Comparison of ENCODE assay signal across 22 cellular contexts in genomic region chr15:36691596-36691995, GRCh38.
DNase-seq lines count a peak whose midpoint lies in the region; ATAC-seq and TF ChIP-seq lines count a peak whose summit lies in the region.
"Had no signal": no experiment of that assay in that cellular context is flagged by ENCODE, and none has a peak within 500 bp of the region (broad histone marks: within the 10 kb centered on the region; RNA-seq: fewer than 3 reads in every experiment).

No MANE protein-coding gene starts in this region.

- no peak overlapping the region for H3K4me2 ChIP-seq in GM23338
- H3K4me2 ChIP-seq: A549 had no signal

- no peaks in the 10 kb centered on the region for H4K20me1 ChIP-seq in GM23338 (replicated peaks; ENCODE audit: insufficient read depth)

- H3K4me1 ChIP-seq in GM23338 (ENCODE audit: insufficient read depth), result no peaks in the 10 kb centered on the region
- H3K4me1 ChIP-seq: A549, Caco-2 had no signal

- H3K36me3 Mint-ChIP-seq in glutamatergic neuron (ENCODE audit: unreplicated experiment) (no peaks in the 10 kb centered on the region), GM23338 (ENCODE audit: low read depth) (peaks cover 9% of the 10 kb centered on the region; the same call in 2 of the 3 replicates)

- H3K4me3 Mint-ChIP-seq in glutamatergic neuron (ENCODE audit: unreplicated experiment) (no peak overlapping the region), GM23338 (no peak overlapping the region)
- H3K4me3 Mint-ChIP-seq: CD4-positive, alpha-beta T cell; IgD-negative memory B cell had no signal

- no peaks in the 10 kb centered on the region for H3K27me3 Mint-ChIP-seq in glutamatergic neuron (ENCODE audit: unreplicated experiment)
- peaks cover under 1% of the 10 kb centered on the region for H3K27me3 Mint-ChIP-seq in GM23338 (ENCODE audit: insufficient read depth, low read depth, poor library complexity)
- H3K27me3 Mint-ChIP-seq: CD4-positive, alpha-beta T cell; IgD-negative memory B cell had no signal

- no peak overlapping the region for H2AFZ ChIP-seq in GM23338
- H2AFZ ChIP-seq: GM23248 had no signal

- H3K27ac ChIP-seq in GM23338 (ENCODE audit: low read depth), result no peak overlapping the region
- H3K27ac ChIP-seq: 22Rv1, A549, C4-2B, GM23248 had no signal

- H3K9me2 ChIP-seq in GM23338 (ENCODE audit: insufficient read depth), result no peaks in the 10 kb centered on the region

- H3K4me1 Mint-ChIP-seq in glutamatergic neuron (ENCODE audit: low read depth, unreplicated experiment) (no peaks in the 10 kb centered on the region), GM23338 (no peaks in the 10 kb centered on the region)
- H3K4me1 Mint-ChIP-seq: IgD-negative memory B cell had no signal

- TF ChIP-seq CTCF in glutamatergic neuron (IDR thresholded peaks at IDR 0.05; ENCODE audit: partially characterized antibody, unreplicated experiment) (no peak), GM23338 (conservative IDR thresholded peaks at IDR 0.05; ENCODE audit: low read depth in 2 of 2) (no peak)

- DNase-seq in NCI-H1694 (lab: John Stamatoyannopoulos, UW) (peak; percentile 15), NCI-H1694 treated with DMSO at 0.1 percent for 48 hours (lab: John Stamatoyannopoulos, UW) (no peak), NCI-H82 treated with DMSO at 0.1 percent for 48 hours (lab: John Stamatoyannopoulos, UW; ENCODE audit: unreplicated experiment) (peak; percentile 85), left kidney (ENCODE audit: low read depth, low spot score) (peak; percentile 45), glutamatergic neuron (no peak), GM23338 (ENCODE audit: low spot score) (no peak), NCI-H226 (no peak)
- DNase-seq: AML-193; Caco-2; CD4-positive, alpha-beta T cell; DMS53; DND-41; EL; GM23248; H7 had no signal

- H3K27me3 ChIP-seq in GM23338 (ENCODE audit: insufficient read depth), result no peaks in the 10 kb centered on the region

- H3K9me3 Mint-ChIP-seq in glutamatergic neuron (ENCODE audit: unreplicated experiment) (no peaks in the 10 kb centered on the region), GM23338 (peaks cover 9% of the 10 kb centered on the region)
- H3K9me3 Mint-ChIP-seq: CD4-positive, alpha-beta T cell had no signal

- H3F3A ChIP-seq in GM23338 (replicated peaks; ENCODE audit: low read depth), result no peaks in the 10 kb centered on the region

- H3K27ac Mint-ChIP-seq in glutamatergic neuron (ENCODE audit: unreplicated experiment) (no peak overlapping the region), GM23338 (no peak overlapping the region)
- H3K27ac Mint-ChIP-seq: CD4-positive, alpha-beta T cell; IgD-negative memory B cell had no signal

- H3K79me2 ChIP-seq in GM23338 (replicated peaks; ENCODE audit: insufficient read depth), result no peaks in the 10 kb centered on the region

- H3K36me3 ChIP-seq in GM23338 (ENCODE audit: insufficient read depth), result peaks cover 6% of the 10 kb centered on the region; the same call in 1 of the 2 replicates

- no peak overlapping the region for H3K4me3 ChIP-seq in GM23338
- H3K4me3 ChIP-seq: A549, GM12878, GM23248 had no signal

- ATAC-seq in GM23338, result no peak
- ATAC-seq: A549, GM12878, HCT116, HepG2 had no signal

TF ChIP-seq in GM23338, 12 proteins besides CTCF, POLR2A, EP300 and RAD21 (continues in another document):
- TF ChIP-seq ZNF114 (CRISPR knock-in tag; IDR thresholded peaks at IDR 0.05) (no peak), NANOG (IDR thresholded peaks at IDR 0.05; ENCODE audit: borderline replicate concordance) (no peak), ETS1 (IDR thresholded peaks at IDR 0.05) (no peak), JUNB (IDR thresholded peaks at IDR 0.05; ENCODE audit: unreplicated experiment) (no peak), ZNF462 (CRISPR knock-in tag; IDR thresholded peaks at IDR 0.05) (no peak), POLR2AphosphoS5 (IDR thresholded peaks at IDR 0.05; ENCODE audit: low read depth) (no peak), EZH2 (IDR thresholded peaks at IDR 0.05; ENCODE audit: low read depth, unreplicated experiment) (no peak), STAT1 (IDR thresholded peaks at IDR 0.05; ENCODE audit: unreplicated experiment) (no peak), EZH2phosphoT487 (IDR thresholded peaks at IDR 0.05; ENCODE audit: unreplicated experiment) (no peak), CREB1 (CRISPR knock-in tag; IDR thresholded peaks at IDR 0.05; ENCODE audit: low read depth) (no peak)

Comparison
In these comparisons a context has a peak if more than half of its experiments do, and no peak if none do; other contexts are left out.
1. DNase-seq: peak in NCI-H1694 (single experiment), NCI-H82 treated with DMSO at 0.1 percent for 48 hours (single experiment) and left kidney (single experiment); none in NCI-H1694 treated with DMSO at 0.1 percent for 48 hours (single experiment), glutamatergic neuron (single experiment), GM23338 (single experiment) and NCI-H226 (single experiment).